27 cellular contexts compared by ENCODE assay signal in the genomic region with DNA sequence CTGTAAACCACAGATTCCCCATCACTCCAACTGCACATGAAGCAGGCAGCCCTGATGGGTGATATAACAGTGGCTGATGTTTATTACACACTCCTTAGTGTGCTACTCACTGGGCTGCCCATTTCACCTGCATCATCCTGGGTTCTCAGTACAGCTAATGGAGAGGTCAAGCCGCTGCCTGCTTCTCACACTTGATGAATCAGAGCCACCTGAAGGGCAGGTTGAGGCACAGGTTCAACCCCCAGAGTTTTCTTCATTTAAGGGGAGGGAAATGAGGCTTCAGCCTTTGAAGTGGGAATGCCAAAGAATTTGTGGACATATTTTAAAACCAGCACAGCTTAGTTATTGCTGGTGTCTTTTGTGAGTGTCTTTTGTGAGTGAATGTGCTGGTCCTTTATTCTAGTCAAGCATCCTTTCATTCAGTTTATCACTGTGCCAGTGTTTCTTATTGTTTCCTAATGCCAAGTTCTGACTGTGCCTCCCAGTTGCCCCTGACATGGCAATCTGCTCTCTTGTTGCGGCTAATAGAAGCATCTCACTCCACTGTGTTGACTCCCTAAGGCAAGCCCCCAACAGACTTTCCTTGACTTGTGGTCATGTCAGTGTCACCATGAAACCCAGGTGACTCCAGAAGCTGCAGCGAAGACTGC.
"Had no signal": no experiment of that assay in that cellular context is flagged by ENCODE, and none has a peak within 500 bp of the region (broad histone marks: within the 10 kb centered on the region; RNA-seq: fewer than 3 reads in every experiment).

No MANE protein-coding gene starts in this region.

- DNase-seq: activated CD4-positive, alpha-beta T cell treated with anti-CD3 and anti-CD28 coated beads for 1 hour; activated CD4-positive, alpha-beta T cell treated with anti-CD3 and anti-CD28 coated beads, Interleukin-2, amount 10 ng/mL, durations not matched to agents 7 days and 5 days; activated CD8-positive, alpha-beta T cell treated with anti-CD3 and anti-CD28 coated beads for 36 hours; activated naive CD8-positive, alpha-beta T cell treated with anti-CD3 and anti-CD28 coated beads, Interleukin-2, amount 50 U/mL, for 24 hours; activated T-cell treated with anti-CD3 and anti-CD28 coated beads, Interleukin-2, amount 50 U/mL, for 48 hours; esophagus squamous epithelium; glutamatergic neuron; left lung; lower lobe of right lung; naive B cell; pancreas; psoas muscle; stimulated activated CD4-positive, alpha-beta T cell treated with anti-CD3 and anti-CD28 coated beads, Interleukin-1b, Interleukin-23, amount 100 ng/mL, for 48 hours; stimulated activated CD4-positive, alpha-beta T cell treated with anti-CD3 and anti-CD28 coated beads, Interleukin-4, amount 100 ng/mL, for 4 hours; stimulated activated CD8-positive, alpha-beta memory T cell treated with anti-CD3 and anti-CD28 coated beads, Interleukin-4, amount 100 ng/mL, for 48 hours; stimulated activated naive CD8-positive, alpha-beta T cell treated with anti-CD3 and anti-CD28 coated beads, Interleukin-15, amount 100 ng/mL, for 72 hours; T-helper 2 cell had no signal

- H3K9me3 Mint-ChIP-seq: activated CD8-positive, alpha-beta T cell treated with anti-CD3 and anti-CD28 coated beads for 36 hours; activated naive CD4-positive, alpha-beta T cell treated with anti-CD3 and anti-CD28 coated beads, Interleukin-2, amount 50 U/mL, for 24 hours; endodermal cell; stimulated activated memory B cell treated with anti-CD40 and anti-IgM and Interleukin-4, amounts not matched to agents 10 μg/mL and 1 μg/mL and 100 μg/mL, for 72 hours had no signal

- H3K4me3 ChIP-seq: esophagus squamous epithelium, left lung, lower lobe of right lung, pancreas, psoas muscle, right atrium auricular region, smooth muscle cell, suprapubic skin, tibial nerve had no signal

- H3K27me3 ChIP-seq: esophagus squamous epithelium, left lung, pancreas, right atrium auricular region, suprapubic skin, tibial nerve had no signal

- H3K4me1 Mint-ChIP-seq: activated CD4-positive, alpha-beta T cell treated with anti-CD3 and anti-CD28 coated beads, Interleukin-2, amount 10 ng/mL, durations not matched to agents 7 days and 5 days; activated naive CD4-positive, alpha-beta T cell treated with anti-CD3 and anti-CD28 coated beads, Interleukin-2, amount 50 U/mL, for 24 hours; activated naive CD8-positive, alpha-beta T cell treated with anti-CD3 and anti-CD28 coated beads, Interleukin-2, amount 50 U/mL, for 24 hours; central memory CD8-positive, alpha-beta T cell; naive B cell; stimulated activated memory B cell treated with anti-CD40 and anti-IgM and Interleukin-4, amounts not matched to agents 10 μg/mL and 1 μg/mL and 100 μg/mL, for 72 hours; stimulated activated naive CD8-positive, alpha-beta T cell treated with anti-CD3 and anti-CD28 coated beads, Interleukin-15, amount 100 ng/mL, for 72 hours had no signal

- H3K36me3 ChIP-seq: esophagus squamous epithelium, left lung, lower lobe of right lung, pancreas, right atrium auricular region, suprapubic skin, tibial nerve had no signal

- ATAC-seq: activated CD8-positive, alpha-beta T cell treated with anti-CD3 and anti-CD28 coated beads for 36 hours; activated naive CD8-positive, alpha-beta T cell treated with anti-CD3 and anti-CD28 coated beads, Interleukin-2, amount 50 U/mL, for 24 hours; left lung; lower lobe of right lung; pancreas; psoas muscle; stimulated activated memory B cell treated with anti-CD40 and anti-IgM and Interleukin-4, amounts not matched to agents 10 μg/mL and 1 μg/mL and 100 μg/mL, for 72 hours; stimulated activated naive CD8-positive, alpha-beta T cell treated with anti-CD3 and anti-CD28 coated beads, Interleukin-15, amount 100 ng/mL, for 72 hours had no signal

- H3K27ac ChIP-seq: esophagus squamous epithelium, left lung, lower lobe of right lung, pancreas, psoas muscle, right atrium auricular region, suprapubic skin had no signal

- H3K27ac Mint-ChIP-seq: activated CD4-positive, alpha-beta T cell treated with anti-CD3 and anti-CD28 coated beads, Interleukin-2, amount 10 ng/mL, durations not matched to agents 7 days and 5 days; activated CD8-positive, alpha-beta T cell treated with anti-CD3 and anti-CD28 coated beads for 36 hours; activated naive CD4-positive, alpha-beta T cell treated with anti-CD3 and anti-CD28 coated beads, Interleukin-2, amount 50 U/mL, for 24 hours; activated naive CD8-positive, alpha-beta T cell treated with anti-CD3 and anti-CD28 coated beads, Interleukin-2, amount 50 U/mL, for 24 hours; activated T-helper 2 cell treated with anti-CD3 and anti-CD28 coated beads, Interferon-gamma antibody, Interleukin-2, Interleukin-4, amounts not matched to agents 10 μg/mL and 5 μg/mL and 100 μg/mL, durations not matched to agents 14 hours and 24 hours and 36 hours; dendritic cell treated with granulocyte-macrophage colony-stimulating factor and Interleukin-4, amounts not matched to agents 40 ng/mL and 50 ng/mL, for 4 days; naive B cell; stimulated activated memory B cell treated with anti-CD40 and anti-IgM and Interleukin-4, amounts not matched to agents 10 μg/mL and 1 μg/mL and 100 μg/mL, for 72 hours; stimulated activated naive CD8-positive, alpha-beta T cell treated with anti-CD3 and anti-CD28 coated beads, Interleukin-15, amount 100 ng/mL, for 72 hours had no signal

- H3K27me3 Mint-ChIP-seq: activated CD4-positive, alpha-beta T cell treated with anti-CD3 and anti-CD28 coated beads, Interleukin-2, amount 10 ng/mL, durations not matched to agents 7 days and 5 days; activated CD8-positive, alpha-beta T cell treated with anti-CD3 and anti-CD28 coated beads for 36 hours; activated naive CD4-positive, alpha-beta T cell treated with anti-CD3 and anti-CD28 coated beads, Interleukin-2, amount 50 U/mL, for 24 hours; activated naive CD8-positive, alpha-beta T cell treated with anti-CD3 and anti-CD28 coated beads, Interleukin-2, amount 50 U/mL, for 24 hours; central memory CD8-positive, alpha-beta T cell; dendritic cell treated with granulocyte-macrophage colony-stimulating factor and Interleukin-4, amounts not matched to agents 40 ng/mL and 50 ng/mL, for 4 days; naive B cell; stimulated activated memory B cell treated with anti-CD40 and anti-IgM and Interleukin-4, amounts not matched to agents 10 μg/mL and 1 μg/mL and 100 μg/mL, for 72 hours; stimulated activated naive CD8-positive, alpha-beta T cell treated with anti-CD3 and anti-CD28 coated beads, Interleukin-15, amount 100 ng/mL, for 72 hours had no signal

- H3K4me2 ChIP-seq: smooth muscle cell had no signal

- H3K36me3 Mint-ChIP-seq: activated naive CD4-positive, alpha-beta T cell treated with anti-CD3 and anti-CD28 coated beads, Interleukin-2, amount 50 U/mL, for 24 hours; naive B cell; stimulated activated memory B cell treated with anti-CD40 and anti-IgM and Interleukin-4, amounts not matched to agents 10 μg/mL and 1 μg/mL and 100 μg/mL, for 72 hours had no signal

- H3K4me1 ChIP-seq: esophagus squamous epithelium, left lung, lower lobe of right lung, pancreas, psoas muscle, suprapubic skin had no signal

- H3K9me3 ChIP-seq: esophagus squamous epithelium, left lung, lower lobe of right lung, pancreas, psoas muscle, right atrium auricular region, suprapubic skin, tibial nerve had no signal

- H3K4me3 Mint-ChIP-seq: activated CD4-positive, alpha-beta T cell treated with anti-CD3 and anti-CD28 coated beads, Interleukin-2, amount 10 ng/mL, durations not matched to agents 7 days and 5 days; activated CD8-positive, alpha-beta T cell treated with anti-CD3 and anti-CD28 coated beads for 36 hours; activated naive CD4-positive, alpha-beta T cell treated with anti-CD3 and anti-CD28 coated beads, Interleukin-2, amount 50 U/mL, for 24 hours; activated naive CD8-positive, alpha-beta T cell treated with anti-CD3 and anti-CD28 coated beads, Interleukin-2, amount 50 U/mL, for 24 hours; central memory CD8-positive, alpha-beta T cell; dendritic cell treated with granulocyte-macrophage colony-stimulating factor and Interleukin-4, amounts not matched to agents 40 ng/mL and 50 ng/mL, for 4 days; endodermal cell; naive B cell; stimulated activated memory B cell treated with anti-CD40 and anti-IgM and Interleukin-4, amounts not matched to agents 10 μg/mL and 1 μg/mL and 100 μg/mL, for 72 hours; stimulated activated naive CD8-positive, alpha-beta T cell treated with anti-CD3 and anti-CD28 coated beads, Interleukin-15, amount 100 ng/mL, for 72 hours had no signal
